18 cellular contexts compared by ENCODE assay signal in the genomic region with DNA sequence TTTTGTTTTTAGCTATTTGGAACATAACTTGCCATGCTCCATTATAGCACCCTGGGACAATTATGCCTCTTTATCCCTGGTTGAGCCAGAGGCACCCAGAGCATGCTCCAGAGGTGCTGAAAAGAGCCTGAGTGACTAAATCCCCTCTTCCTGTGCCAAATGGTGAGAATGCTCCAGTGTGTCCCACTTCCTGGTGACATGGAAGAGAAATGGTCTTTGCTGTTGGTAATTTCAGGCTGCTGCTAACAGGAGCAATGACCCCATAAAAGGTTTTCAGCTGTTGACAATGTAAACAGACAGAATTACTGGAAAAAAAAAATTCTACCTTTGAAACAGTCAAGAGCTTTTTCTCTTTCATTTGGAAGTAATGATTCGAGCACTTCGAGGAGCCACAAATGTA.
DNase-seq lines count a peak whose midpoint lies in the region; ATAC-seq, FAIRE-seq and TF ChIP-seq lines count a peak whose summit lies in the region.
"Had no signal": no experiment of that assay in that cellular context is flagged by ENCODE, and none has a peak within 500 bp of the region (broad histone marks: within the 10 kb centered on the region; RNA-seq: fewer than 3 reads in every experiment).

No MANE protein-coding gene starts in this region.

- no peak overlapping the region for H3K4me3 ChIP-seq in fibroblast of villous mesenchyme (ENCODE audit: low read depth, low read length)
- H3K4me3 ChIP-seq: A549; BLaER1 treated with 17β-estradiol and CSF1 and Interleukin-3, amounts not matched to agents 10 nM and 100 nM; HAP-1 had no signal

- peaks cover 8% of the 10 kb centered on the region for H3K9me3 Mint-ChIP-seq in activated CD4-positive, alpha-beta T cell treated with anti-CD3 and anti-CD28 coated beads, Interleukin-2, amount 10 ng/mL, durations not matched to agents 24 days and 14 days
- peaks cover 3% of the 10 kb centered on the region for H3K9me3 Mint-ChIP-seq in activated CD4-positive, alpha-beta T cell treated with anti-CD3 and anti-CD28 coated beads for 36 hours (ENCODE audit: low read depth)
- peaks cover 5% of the 10 kb centered on the region for H3K9me3 Mint-ChIP-seq in type B pancreatic cell

- no peaks in the 10 kb centered on the region for H3K36me3 Mint-ChIP-seq in activated CD4-positive, alpha-beta T cell treated with anti-CD3 and anti-CD28 coated beads, Interleukin-2, amount 10 ng/mL, durations not matched to agents 24 days and 14 days (ENCODE audit: low read depth)
- no peaks in the 10 kb centered on the region for H3K36me3 Mint-ChIP-seq in activated CD4-positive, alpha-beta T cell treated with anti-CD3 and anti-CD28 coated beads for 36 hours (ENCODE audit: low read depth)
- H3K36me3 Mint-ChIP-seq in type B pancreatic cell: no peaks in the 10 kb centered on the region

- H3K27ac Mint-ChIP-seq in activated CD4-positive, alpha-beta T cell treated with anti-CD3 and anti-CD28 coated beads, Interleukin-2, amount 10 ng/mL, durations not matched to agents 24 days and 14 days: no peak overlapping the region
- H3K27ac Mint-ChIP-seq in activated CD4-positive, alpha-beta T cell treated with anti-CD3 and anti-CD28 coated beads for 36 hours: no peak overlapping the region
- H3K27ac Mint-ChIP-seq in type B pancreatic cell: no peak overlapping the region
- H3K27ac Mint-ChIP-seq: T-helper 1 cell treated with Interleukin-12 subunit alpha and Interleukin-12 subunit beta and Interleukin-4 antibody, amounts not matched to agents 30 μg/mL and 1 μg/mL, for 36 hours had no signal

- CTCF ChIA-PET in activated CD4-positive, alpha-beta T cell treated with anti-CD3 and anti-CD28 coated beads for 36 hours (lab: Charles Lee): no interaction called here

- POLR2A ChIA-PET in activated CD4-positive, alpha-beta T cell treated with anti-CD3 and anti-CD28 coated beads for 36 hours (lab: Charles Lee): no interaction called here

- no peak overlapping the region for H3K4me3 Mint-ChIP-seq in activated CD4-positive, alpha-beta T cell treated with anti-CD3 and anti-CD28 coated beads, Interleukin-2, amount 10 ng/mL, durations not matched to agents 24 days and 14 days
- H3K4me3 Mint-ChIP-seq in activated CD4-positive, alpha-beta T cell treated with anti-CD3 and anti-CD28 coated beads for 36 hours: no peak overlapping the region
- peak overlapping the region; percentile 20 for H3K4me3 Mint-ChIP-seq in type B pancreatic cell
- H3K4me3 Mint-ChIP-seq: T-helper 1 cell treated with Interleukin-12 subunit alpha and Interleukin-12 subunit beta and Interleukin-4 antibody, amounts not matched to agents 30 μg/mL and 1 μg/mL, for 36 hours had no signal

- DNase-seq in activated CD4-positive, alpha-beta T cell treated with anti-CD3 and anti-CD28 coated beads, Interleukin-2, amount 10 ng/mL, durations not matched to agents 24 days and 14 days: peak; percentile 26
- no peak for DNase-seq in activated CD4-positive, alpha-beta T cell treated with anti-CD3 and anti-CD28 coated beads for 36 hours
- peak; percentile 79 for DNase-seq in NCI-H1092 treated with DMSO at 0.1 percent for 48 hours (lab: John Stamatoyannopoulos, UW)
- DNase-seq in fibroblast of villous mesenchyme (ENCODE audit: low read depth): peak; percentile 10
- no peak for DNase-seq in type B pancreatic cell (ENCODE audit: extremely low spot score, unreplicated experiment)
- DNase-seq in RCC 7860 (ENCODE audit: low spot score): no peak
- DNase-seq in germinal center (ENCODE audit: low spot score): no peak
- DNase-seq: DMS 273 treated with DMSO at 0.1 percent for 48 hours, NCI-H1436 treated with DMSO at 0.1 percent for 48 hours, NCI-H446 treated with DMSO at 0.1 percent for 48 hours, SHP77 had no signal

- intact Hi-C loops in activated CD4-positive, alpha-beta T cell treated with anti-CD3 and anti-CD28 coated beads, Interleukin-2, amount 10 ng/mL, durations not matched to agents 24 days and 14 days (cut with micrococcal nuclease): no loop called here
- intact Hi-C loops in activated CD4-positive, alpha-beta T cell treated with anti-CD3 and anti-CD28 coated beads for 36 hours (cut with DNase I, micrococcal nuclease): no loop called here

- no peaks in the 10 kb centered on the region for H3K27me3 Mint-ChIP-seq in activated CD4-positive, alpha-beta T cell treated with anti-CD3 and anti-CD28 coated beads, Interleukin-2, amount 10 ng/mL, durations not matched to agents 24 days and 14 days
- H3K27me3 Mint-ChIP-seq in activated CD4-positive, alpha-beta T cell treated with anti-CD3 and anti-CD28 coated beads for 36 hours: peaks cover 3% of the 10 kb centered on the region
- no peaks in the 10 kb centered on the region for H3K27me3 Mint-ChIP-seq in type B pancreatic cell

- FAIRE-seq in RCC 7860 (lab: Jason Lieb, UNC): no peak
- FAIRE-seq: A549, G401.6, HTR-8/SVneo had no signal

- ATAC-seq in activated CD4-positive, alpha-beta T cell treated with anti-CD3 and anti-CD28 coated beads for 36 hours: no peak
- ATAC-seq in HG02610 (IDR thresholded peaks at IDR 0.05; ENCODE audit: unreplicated experiment): no peak
- ATAC-seq: A549 had no signal

- peaks cover 4% of the 10 kb centered on the region for H3K4me1 Mint-ChIP-seq in activated CD4-positive, alpha-beta T cell treated with anti-CD3 and anti-CD28 coated beads, Interleukin-2, amount 10 ng/mL, durations not matched to agents 24 days and 14 days
- peaks cover 5% of the 10 kb centered on the region for H3K4me1 Mint-ChIP-seq in activated CD4-positive, alpha-beta T cell treated with anti-CD3 and anti-CD28 coated beads for 36 hours
- H3K4me1 Mint-ChIP-seq in type B pancreatic cell (ENCODE audit: unreplicated experiment): peaks cover 27% of the 10 kb centered on the region

- no peak for TF ChIP-seq CTCF in fibroblast of villous mesenchyme (IDR thresholded peaks at IDR 0.05; ENCODE audit: insufficient read depth, low read depth, low read length)
- no peak for TF ChIP-seq CTCF in type B pancreatic cell (conservative IDR thresholded peaks at IDR 0.05)

Comparison
In these comparisons a context has a peak if more than half of its experiments do, and no peak if none do; other contexts are left out.
1. DNase-seq: peak in activated CD4-positive, alpha-beta T cell treated with anti-CD3 and anti-CD28 coated beads, Interleukin-2, amount 10 ng/mL, durations not matched to agents 24 days and 14 days (single experiment), NCI-H1092 treated with DMSO at 0.1 percent for 48 hours (single experiment) and fibroblast of villous mesenchyme (single experiment); none in activated CD4-positive, alpha-beta T cell treated with anti-CD3 and anti-CD28 coated beads for 36 hours (single experiment), type B pancreatic cell (single experiment), RCC 7860 (single experiment) and germinal center (single experiment).